In the genomic region with DNA sequence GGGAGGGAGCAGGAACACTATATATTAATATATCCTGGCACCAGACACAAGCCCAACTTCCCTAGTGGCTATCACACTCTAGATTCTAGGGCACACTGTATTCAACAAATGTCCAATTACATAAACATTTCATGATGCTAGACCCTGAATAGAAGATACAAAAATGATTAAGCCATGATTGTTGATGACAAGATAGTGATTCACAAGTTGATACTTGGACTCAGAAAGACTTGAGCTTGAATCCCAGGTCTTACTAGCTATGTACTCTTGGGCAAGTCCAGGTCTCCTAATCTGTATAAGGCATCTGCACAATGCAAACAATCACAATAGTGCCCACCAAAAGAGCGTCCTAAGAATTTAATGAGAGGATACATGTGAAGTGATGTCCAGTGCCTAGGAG, we compare ENCODE assay signal across 10 cellular contexts.
"Had no signal": no experiment of that assay in that cellular context is flagged by ENCODE, and none has a peak within 500 bp of the region (broad histone marks: within the 10 kb centered on the region; RNA-seq: fewer than 3 reads in every experiment).

No MANE protein-coding gene starts in this region.

- DNase-seq: H9, HFFc6, IMR-90, KG1 had no signal

- ATAC-seq: GM23338, HCT116, K562 had no signal

- FAIRE-seq: H1, H54, HTR-8/SVneo, K562 had no signal

- H3K4me3 ChIP-seq: GM23338, K562 had no signal
